ENCODE assay signal across 1 cellular context in the genomic region with DNA sequence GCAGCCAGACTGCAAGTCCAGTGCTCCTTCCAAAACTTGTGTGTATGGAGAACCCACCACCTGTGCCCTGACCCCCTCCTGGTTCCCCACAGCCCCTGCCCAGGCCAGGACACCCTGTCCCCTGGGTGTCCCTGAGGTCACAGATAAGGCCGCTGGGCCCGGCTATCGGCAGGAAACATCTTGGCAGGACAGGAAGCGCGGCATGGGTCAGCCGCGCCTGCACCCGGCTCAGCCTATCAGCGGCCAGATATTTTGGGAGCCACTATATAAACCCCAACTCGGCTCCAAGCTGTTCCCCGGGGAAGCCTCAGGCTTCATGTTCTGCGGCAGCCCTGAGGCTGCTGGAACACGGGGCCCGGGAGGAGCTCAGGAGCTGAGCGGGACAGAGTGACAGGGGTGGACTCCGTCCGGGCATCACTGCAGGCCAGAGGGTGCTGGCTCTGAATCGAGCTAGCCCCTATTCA.
TF ChIP-seq lines count a peak whose summit lies in the region.

No MANE protein-coding gene starts in this region.

TF ChIP-seq in K562, 482 proteins besides CTCF, POLR2A, EP300 and RAD21 (continued from another document and continues in another):
- TF ChIP-seq, protein P1, sequence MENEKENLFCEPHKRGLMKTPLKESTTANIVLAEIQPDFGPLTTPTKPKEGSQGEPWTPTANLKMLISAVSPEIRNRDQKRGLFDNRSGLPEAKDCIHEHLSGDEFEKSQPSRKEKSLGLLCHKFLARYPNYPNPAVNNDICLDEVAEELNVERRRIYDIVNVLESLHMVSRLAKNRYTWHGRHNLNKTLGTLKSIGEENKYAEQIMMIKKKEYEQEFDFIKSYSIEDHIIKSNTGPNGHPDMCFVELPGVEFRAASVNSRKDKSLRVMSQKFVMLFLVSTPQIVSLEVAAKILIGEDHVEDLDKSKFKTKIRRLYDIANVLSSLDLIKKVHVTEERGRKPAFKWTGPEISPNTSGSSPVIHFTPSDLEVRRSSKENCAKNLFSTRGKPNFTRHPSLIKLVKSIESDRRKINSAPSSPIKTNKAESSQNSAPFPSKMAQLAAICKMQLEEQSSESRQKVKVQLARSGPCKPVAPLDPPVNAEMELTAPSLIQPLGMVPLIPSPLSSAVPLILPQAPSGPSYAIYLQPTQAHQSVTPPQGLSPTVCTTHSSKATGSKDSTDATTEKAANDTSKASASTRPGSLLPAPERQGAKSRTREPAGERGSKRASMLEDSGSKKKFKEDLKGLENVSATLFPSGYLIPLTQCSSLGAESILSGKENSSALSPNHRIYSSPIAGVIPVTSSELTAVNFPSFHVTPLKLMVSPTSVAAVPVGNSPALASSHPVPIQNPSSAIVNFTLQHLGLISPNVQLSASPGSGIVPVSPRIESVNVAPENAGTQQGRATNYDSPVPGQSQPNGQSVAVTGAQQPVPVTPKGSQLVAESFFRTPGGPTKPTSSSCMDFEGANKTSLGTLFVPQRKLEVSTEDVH (IDR thresholded peaks at IDR 0.05; ENCODE audit: low read depth, partially characterized antibody), result peak; percentile 24
- TF ChIP-seq, protein P2, sequence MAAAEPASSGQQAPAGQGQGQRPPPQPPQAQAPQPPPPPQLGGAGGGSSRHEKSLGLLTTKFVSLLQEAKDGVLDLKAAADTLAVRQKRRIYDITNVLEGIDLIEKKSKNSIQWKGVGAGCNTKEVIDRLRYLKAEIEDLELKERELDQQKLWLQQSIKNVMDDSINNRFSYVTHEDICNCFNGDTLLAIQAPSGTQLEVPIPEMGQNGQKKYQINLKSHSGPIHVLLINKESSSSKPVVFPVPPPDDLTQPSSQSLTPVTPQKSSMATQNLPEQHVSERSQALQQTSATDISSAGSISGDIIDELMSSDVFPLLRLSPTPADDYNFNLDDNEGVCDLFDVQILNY (CRISPR knock-in tag; IDR thresholded peaks at IDR 0.05), result no peak
- TF ChIP-seq FOXM1 (IDR thresholded peaks at IDR 0.05; ENCODE audit: low read depth) (peak; percentile 89), FOXM1 (CRISPR knock-in tag; IDR thresholded peaks at IDR 0.05; ENCODE audit: low read depth) (no peak), CREB1 (IDR thresholded peaks at IDR 0.05) (no peak; the same call in 1 of the 2 replicates), CREB1 (CRISPR knock-in tag; IDR thresholded peaks at IDR 0.05) (peak; percentile 27; the same call in 1 of the 2 replicates), ZNF76 (CRISPR knock-in tag; IDR thresholded peaks at IDR 0.05; ENCODE audit: borderline replicate concordance) (no peak), MEF2D (tag; conservative IDR thresholded peaks at IDR 0.05; ENCODE audit: low read depth) (peak; percentile 88), FOXP1 (CRISPR knock-in tag; IDR thresholded peaks at IDR 0.05) (no peak), PHB (CRISPR knock-in tag; IDR thresholded peaks at IDR 0.05) (no peak), PYGO2 (tag; IDR thresholded peaks at IDR 0.05) (0 out of 2 replicates have a peak, but pooled peaks have one; percentile 7), CTBP1 (IDR thresholded peaks at IDR 0.05; ENCODE audit: borderline replicate concordance) (peak; percentile 83), BCOR (IDR thresholded peaks at IDR 0.05) (peak; percentile 59), HMGN3 (IDR thresholded peaks at IDR 0.05; ENCODE audit: borderline replicate concordance, extremely low read depth, insufficient read length, low read depth, low read length) (peak; percentile 99), RBFOX2 (IDR thresholded peaks at IDR 0.05; ENCODE audit: low read depth, low read length) (peak; percentile 93), IRF2 (CRISPR knock-in tag; IDR thresholded peaks at IDR 0.05) (no peak), NCOR1 (IDR thresholded peaks at IDR 0.05) (peak; percentile 92), PML (IDR thresholded peaks at IDR 0.05; ENCODE audit: low read length) (peak; percentile 89), RFX5 (IDR thresholded peaks at IDR 0.05; ENCODE audit: low read depth, low read length) (no peak), ESRRB (CRISPR knock-in tag; IDR thresholded peaks at IDR 0.05; ENCODE audit: borderline replicate concordance) (no peak), C11orf30 (IDR thresholded peaks at IDR 0.05; ENCODE audit: low read depth) (no peak), TBP (optimal IDR thresholded peaks at IDR 0.05; ENCODE audit: low read depth, low read length) (peak; percentile 96), MTF1 (CRISPR knock-in tag; IDR thresholded peaks at IDR 0.05; ENCODE audit: borderline replicate concordance) (no peak), TAL1 (IDR thresholded peaks at IDR 0.05) (peak; percentile 95), MYC (IDR thresholded peaks at IDR 0.05; ENCODE audit: low read depth, low read length) (no peak; the same call in 1 of the 2 replicates), MYC (CRISPR knock-in tag; IDR thresholded peaks at IDR 0.05; ENCODE audit: borderline replicate concordance, low read depth) (no peak), NCOA1 (IDR thresholded peaks at IDR 0.05; ENCODE audit: low read depth) (peak; percentile 83), NCOA2 (IDR thresholded peaks at IDR 0.05; ENCODE audit: partially characterized antibody in 2 of 2) (peak in 1 of 2 experiments; percentile 47), CBFA2T2 (conservative IDR thresholded peaks at IDR 0.05) (peak; percentile 93), GTF2E2 (tag; IDR thresholded peaks at IDR 0.05) (0 out of 2 replicates have a peak, but pooled peaks have one; percentile 21), RCOR1 (IDR thresholded peaks at IDR 0.05; ENCODE audit: borderline replicate concordance in 1 of 2, low read depth in 2 of 2, low read length in 2 of 2) (peak in 1 of 2 experiments; percentile 87; a peak in 2 of 4 replicates), SMARCC2 (IDR thresholded peaks at IDR 0.05; ENCODE audit: low read depth) (peak; percentile 90), MTA1 (IDR thresholded peaks at IDR 0.05; ENCODE audit: borderline replicate concordance) (peak; percentile 63; the same call in 1 of the 2 replicates), GABPA (tag; conservative IDR thresholded peaks at IDR 0.05; ENCODE audit: low read depth) (peak; percentile 67), MEIS2 (IDR thresholded peaks at IDR 0.05; ENCODE audit: partially characterized antibody) (peak; percentile 28), RBBP5 (IDR thresholded peaks at IDR 0.05; ENCODE audit: borderline replicate concordance, insufficient read depth, low read length, poor library complexity, severe bottlenecking) (peak; percentile 33), JUND (IDR thresholded peaks at IDR 0.05; ENCODE audit: borderline replicate concordance, low read depth, low read length) (peak; percentile 76), JUND (tag; IDR thresholded peaks at IDR 0.05; ENCODE audit: borderline replicate concordance, low read depth, low read length) (no peak; the same call in 2 of the 3 replicates), POLR2G (IDR thresholded peaks at IDR 0.05; ENCODE audit: low read depth, low read length) (peak; percentile 98), ZNF175 (CRISPR knock-in tag; IDR thresholded peaks at IDR 0.05; ENCODE audit: low read depth) (peak; percentile 67), MAZ (CRISPR knock-in tag; conservative IDR thresholded peaks at IDR 0.05 in 1 of 2, IDR thresholded peaks at IDR 0.05 in 1 of 2) (peak; percentile 87), NEUROD1 (IDR thresholded peaks at IDR 0.05; ENCODE audit: borderline replicate concordance, low read depth, low read length, partially characterized antibody) (peak; percentile 87), MTA2 (IDR thresholded peaks at IDR 0.05; ENCODE audit: low read depth) (peak; percentile 89), STAT5A (IDR thresholded peaks at IDR 0.05; ENCODE audit: borderline replicate concordance, low read length) (peak; percentile 79), TCF7L2 (IDR thresholded peaks at IDR 0.05; ENCODE audit: low read depth, low read length) (no peak)
- TF ChIP-seq, protein P3, sequence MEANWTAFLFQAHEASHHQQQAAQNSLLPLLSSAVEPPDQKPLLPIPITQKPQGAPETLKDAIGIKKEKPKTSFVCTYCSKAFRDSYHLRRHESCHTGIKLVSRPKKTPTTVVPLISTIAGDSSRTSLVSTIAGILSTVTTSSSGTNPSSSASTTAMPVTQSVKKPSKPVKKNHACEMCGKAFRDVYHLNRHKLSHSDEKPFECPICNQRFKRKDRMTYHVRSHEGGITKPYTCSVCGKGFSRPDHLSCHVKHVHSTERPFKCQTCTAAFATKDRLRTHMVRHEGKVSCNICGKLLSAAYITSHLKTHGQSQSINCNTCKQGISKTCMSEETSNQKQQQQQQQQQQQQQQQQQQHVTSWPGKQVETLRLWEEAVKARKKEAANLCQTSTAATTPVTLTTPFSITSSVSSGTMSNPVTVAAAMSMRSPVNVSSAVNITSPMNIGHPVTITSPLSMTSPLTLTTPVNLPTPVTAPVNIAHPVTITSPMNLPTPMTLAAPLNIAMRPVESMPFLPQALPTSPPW (CRISPR knock-in tag; IDR thresholded peaks at IDR 0.05), result peak; percentile 83
- TF ChIP-seq, protein P4, sequence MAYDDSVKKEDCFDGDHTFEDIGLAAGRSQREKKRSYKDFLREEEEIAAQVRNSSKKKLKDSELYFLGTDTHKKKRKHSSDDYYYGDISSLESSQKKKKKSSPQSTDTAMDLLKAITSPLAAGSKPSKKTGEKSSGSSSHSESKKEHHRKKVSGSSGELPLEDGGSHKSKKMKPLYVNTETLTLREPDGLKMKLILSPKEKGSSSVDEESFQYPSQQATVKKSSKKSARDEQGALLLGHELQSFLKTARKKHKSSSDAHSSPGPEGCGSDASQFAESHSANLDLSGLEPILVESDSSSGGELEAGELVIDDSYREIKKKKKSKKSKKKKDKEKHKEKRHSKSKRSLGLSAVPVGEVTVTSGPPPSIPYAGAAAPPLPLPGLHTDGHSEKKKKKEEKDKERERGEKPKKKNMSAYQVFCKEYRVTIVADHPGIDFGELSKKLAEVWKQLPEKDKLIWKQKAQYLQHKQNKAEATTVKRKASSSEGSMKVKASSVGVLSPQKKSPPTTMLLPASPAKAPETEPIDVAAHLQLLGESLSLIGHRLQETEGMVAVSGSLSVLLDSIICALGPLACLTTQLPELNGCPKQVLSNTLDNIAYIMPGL (CRISPR knock-in tag; IDR thresholded peaks at IDR 0.05), result no peak
- TF ChIP-seq, protein P5, sequence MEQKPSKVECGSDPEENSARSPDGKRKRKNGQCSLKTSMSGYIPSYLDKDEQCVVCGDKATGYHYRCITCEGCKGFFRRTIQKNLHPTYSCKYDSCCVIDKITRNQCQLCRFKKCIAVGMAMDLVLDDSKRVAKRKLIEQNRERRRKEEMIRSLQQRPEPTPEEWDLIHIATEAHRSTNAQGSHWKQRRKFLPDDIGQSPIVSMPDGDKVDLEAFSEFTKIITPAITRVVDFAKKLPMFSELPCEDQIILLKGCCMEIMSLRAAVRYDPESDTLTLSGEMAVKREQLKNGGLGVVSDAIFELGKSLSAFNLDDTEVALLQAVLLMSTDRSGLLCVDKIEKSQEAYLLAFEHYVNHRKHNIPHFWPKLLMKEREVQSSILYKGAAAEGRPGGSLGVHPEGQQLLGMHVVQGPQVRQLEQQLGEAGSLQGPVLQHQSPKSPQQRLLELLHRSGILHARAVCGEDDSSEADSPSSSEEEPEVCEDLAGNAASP (IDR thresholded peaks at IDR 0.05), result no peak
- TF ChIP-seq, protein P6, sequence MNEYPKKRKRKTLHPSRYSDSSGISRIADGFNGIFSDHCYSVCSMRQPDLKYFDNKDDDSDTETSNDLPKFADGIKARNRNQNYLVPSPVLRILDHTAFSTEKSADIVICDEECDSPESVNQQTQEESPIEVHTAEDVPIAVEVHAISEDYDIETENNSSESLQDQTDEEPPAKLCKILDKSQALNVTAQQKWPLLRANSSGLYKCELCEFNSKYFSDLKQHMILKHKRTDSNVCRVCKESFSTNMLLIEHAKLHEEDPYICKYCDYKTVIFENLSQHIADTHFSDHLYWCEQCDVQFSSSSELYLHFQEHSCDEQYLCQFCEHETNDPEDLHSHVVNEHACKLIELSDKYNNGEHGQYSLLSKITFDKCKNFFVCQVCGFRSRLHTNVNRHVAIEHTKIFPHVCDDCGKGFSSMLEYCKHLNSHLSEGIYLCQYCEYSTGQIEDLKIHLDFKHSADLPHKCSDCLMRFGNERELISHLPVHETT (CRISPR knock-in tag; conservative IDR thresholded peaks at IDR 0.05 in 1 of 2, IDR thresholded peaks at IDR 0.05 in 1 of 2), result no peak
- TF ChIP-seq, protein P7, sequence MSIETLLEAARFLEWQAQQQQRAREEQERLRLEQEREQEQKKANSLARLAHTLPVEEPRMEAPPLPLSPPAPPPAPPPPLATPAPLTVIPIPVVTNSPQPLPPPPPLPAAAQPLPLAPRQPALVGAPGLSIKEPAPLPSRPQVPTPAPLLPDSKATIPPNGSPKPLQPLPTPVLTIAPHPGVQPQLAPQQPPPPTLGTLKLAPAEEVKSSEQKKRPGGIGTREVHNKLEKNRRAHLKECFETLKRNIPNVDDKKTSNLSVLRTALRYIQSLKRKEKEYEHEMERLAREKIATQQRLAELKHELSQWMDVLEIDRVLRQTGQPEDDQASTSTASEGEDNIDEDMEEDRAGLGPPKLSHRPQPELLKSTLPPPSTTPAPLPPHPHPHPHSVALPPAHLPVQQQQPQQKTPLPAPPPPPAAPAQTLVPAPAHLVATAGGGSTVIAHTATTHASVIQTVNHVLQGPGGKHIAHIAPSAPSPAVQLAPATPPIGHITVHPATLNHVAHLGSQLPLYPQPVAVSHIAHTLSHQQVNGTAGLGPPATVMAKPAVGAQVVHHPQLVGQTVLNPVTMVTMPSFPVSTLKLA (conservative IDR thresholded peaks at IDR 0.05), result peak in 1 of 2 experiments; percentile 65; a peak in 2 of 4 replicates
- TF ChIP-seq, protein P8, sequence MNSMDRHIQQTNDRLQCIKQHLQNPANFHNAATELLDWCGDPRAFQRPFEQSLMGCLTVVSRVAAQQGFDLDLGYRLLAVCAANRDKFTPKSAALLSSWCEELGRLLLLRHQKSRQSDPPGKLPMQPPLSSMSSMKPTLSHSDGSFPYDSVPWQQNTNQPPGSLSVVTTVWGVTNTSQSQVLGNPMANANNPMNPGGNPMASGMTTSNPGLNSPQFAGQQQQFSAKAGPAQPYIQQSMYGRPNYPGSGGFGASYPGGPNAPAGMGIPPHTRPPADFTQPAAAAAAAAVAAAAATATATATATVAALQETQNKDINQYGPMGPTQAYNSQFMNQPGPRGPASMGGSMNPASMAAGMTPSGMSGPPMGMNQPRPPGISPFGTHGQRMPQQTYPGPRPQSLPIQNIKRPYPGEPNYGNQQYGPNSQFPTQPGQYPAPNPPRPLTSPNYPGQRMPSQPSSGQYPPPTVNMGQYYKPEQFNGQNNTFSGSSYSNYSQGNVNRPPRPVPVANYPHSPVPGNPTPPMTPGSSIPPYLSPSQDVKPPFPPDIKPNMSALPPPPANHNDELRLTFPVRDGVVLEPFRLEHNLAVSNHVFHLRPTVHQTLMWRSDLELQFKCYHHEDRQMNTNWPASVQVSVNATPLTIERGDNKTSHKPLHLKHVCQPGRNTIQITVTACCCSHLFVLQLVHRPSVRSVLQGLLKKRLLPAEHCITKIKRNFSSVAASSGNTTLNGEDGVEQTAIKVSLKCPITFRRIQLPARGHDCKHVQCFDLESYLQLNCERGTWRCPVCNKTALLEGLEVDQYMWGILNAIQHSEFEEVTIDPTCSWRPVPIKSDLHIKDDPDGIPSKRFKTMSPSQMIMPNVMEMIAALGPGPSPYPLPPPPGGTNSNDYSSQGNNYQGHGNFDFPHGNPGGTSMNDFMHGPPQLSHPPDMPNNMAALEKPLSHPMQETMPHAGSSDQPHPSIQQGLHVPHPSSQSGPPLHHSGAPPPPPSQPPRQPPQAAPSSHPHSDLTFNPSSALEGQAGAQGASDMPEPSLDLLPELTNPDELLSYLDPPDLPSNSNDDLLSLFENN (IDR thresholded peaks at IDR 0.05; ENCODE audit: low read depth in 2 of 2, low read length in 2 of 2), result peak in 1 of 2 experiments; percentile 92; a peak in 2 of 4 replicates
